ENCODE assay signal across 16 cellular contexts in genomic region chr6:89987140-89987539, GRCh38.
A peak's percentile ranks its signal among the peaks of the same experiment; 100 is the strongest.
DNase-seq lines count a peak whose midpoint lies in the region; ATAC-seq lines count a peak whose summit lies in the region.
"Had no signal": no experiment of that assay in that cellular context is flagged by ENCODE, and none has a peak within 500 bp of the region (broad histone marks: within the 10 kb centered on the region; RNA-seq: fewer than 3 reads in every experiment).

No MANE protein-coding gene starts in this region.

- H3K4me1 ChIP-seq in mesodermal cell (ENCODE audit: control insufficient read depth, insufficient read depth, low read length, poor library complexity, severe bottlenecking): peaks cover 12% of the 10 kb centered on the region
- H3K4me1 ChIP-seq: pancreas had no signal

- peak overlapping the region; percentile 92 for H3K27ac Mint-ChIP-seq in activated T-cell treated with anti-CD3 and anti-CD28 coated beads, Interleukin-2, amount 50 U/mL, for 72 hours
- H3K27ac Mint-ChIP-seq in stimulated activated naive CD8-positive, alpha-beta T cell treated with anti-CD3 and anti-CD28 coated beads, Interleukin-15, amount 100 ng/mL, for 72 hours: peak overlapping the region; percentile 43 to 83
- H3K27ac Mint-ChIP-seq: GM23338 had no signal

- ATAC-seq in activated T-cell treated with anti-CD3 and anti-CD28 coated beads, Interleukin-2, amount 50 U/mL, for 72 hours (replicated peaks in 1 of 2): peak; percentile 75 to 85
- ATAC-seq in stimulated activated naive CD8-positive, alpha-beta T cell treated with anti-CD3 and anti-CD28 coated beads, Interleukin-15, amount 100 ng/mL, for 72 hours: peak; percentile 81
- ATAC-seq in HG02884 (IDR thresholded peaks at IDR 0.05; ENCODE audit: unreplicated experiment) (no peak), GM18873 (IDR thresholded peaks at IDR 0.05; ENCODE audit: low FRiP score, unreplicated experiment) (no peak)
- ATAC-seq: GM23338, left lobe of liver, sciatic nerve had no signal

- no peaks in the 10 kb centered on the region for H3K27me3 Mint-ChIP-seq in activated T-cell treated with anti-CD3 and anti-CD28 coated beads, Interleukin-2, amount 50 U/mL, for 72 hours (ENCODE audit: low read depth)
- H3K27me3 Mint-ChIP-seq in stimulated activated naive CD8-positive, alpha-beta T cell treated with anti-CD3 and anti-CD28 coated beads, Interleukin-15, amount 100 ng/mL, for 72 hours: no peaks in the 10 kb centered on the region

- H3K4me1 Mint-ChIP-seq in activated T-cell treated with anti-CD3 and anti-CD28 coated beads, Interleukin-2, amount 50 U/mL, for 72 hours (ENCODE audit: low read depth): peaks cover 91% of the 10 kb centered on the region
- peaks cover 88% of the 10 kb centered on the region for H3K4me1 Mint-ChIP-seq in stimulated activated naive CD8-positive, alpha-beta T cell treated with anti-CD3 and anti-CD28 coated beads, Interleukin-15, amount 100 ng/mL, for 72 hours

- no peaks in the 10 kb centered on the region for H3K9me3 Mint-ChIP-seq in activated T-cell treated with anti-CD3 and anti-CD28 coated beads, Interleukin-2, amount 50 U/mL, for 72 hours
- H3K9me3 Mint-ChIP-seq in stimulated activated naive CD8-positive, alpha-beta T cell treated with anti-CD3 and anti-CD28 coated beads, Interleukin-15, amount 100 ng/mL, for 72 hours: no peaks in the 10 kb centered on the region
- H3K9me3 Mint-ChIP-seq: GM23338 had no signal

- no peaks in the 10 kb centered on the region for H3K36me3 ChIP-seq in mesodermal cell (ENCODE audit: control insufficient read depth, insufficient read depth, low read length)
- H3K36me3 ChIP-seq: pancreas, thoracic aorta had no signal

- peak overlapping the region; percentile 95 for H3K27ac ChIP-seq in mesodermal cell (ENCODE audit: low read depth, low read length, severe bottlenecking)
- H3K27ac ChIP-seq: thoracic aorta had no signal

- H3K4me3 ChIP-seq in mesodermal cell (ENCODE audit: extremely low read depth, insufficient read depth, low read length, poor library complexity, severe bottlenecking): no peak overlapping the region
- H3K4me3 ChIP-seq: GM23338, pancreas, thoracic aorta had no signal

- H3K9me3 ChIP-seq in mesodermal cell (ENCODE audit: control insufficient read depth, low read length): no peaks in the 10 kb centered on the region
- H3K9me3 ChIP-seq: pancreas, thoracic aorta had no signal

- peak overlapping the region; percentile 16 to 34 for H3K4me3 Mint-ChIP-seq in activated T-cell treated with anti-CD3 and anti-CD28 coated beads, Interleukin-2, amount 50 U/mL, for 72 hours
- H3K4me3 Mint-ChIP-seq in stimulated activated naive CD8-positive, alpha-beta T cell treated with anti-CD3 and anti-CD28 coated beads, Interleukin-15, amount 100 ng/mL, for 72 hours: peak overlapping the region; percentile 0 to 3
- H3K4me3 Mint-ChIP-seq: GM23338 had no signal

- H3K36me3 Mint-ChIP-seq in activated T-cell treated with anti-CD3 and anti-CD28 coated beads, Interleukin-2, amount 50 U/mL, for 72 hours (ENCODE audit: insufficient read depth in 2 of 2): peaks cover 6 to 28% of the 10 kb centered on the region in 2 donors

- WGBS in mesodermal cell (ENCODE audit: insufficient coverage in 2 of 2), 2 experiments: 93 to 94% methylated on average over 2 to 3 of the region's 3 CpGs

- DNase-seq in stimulated activated CD4-positive, alpha-beta T cell treated with anti-CD3 and anti-CD28 coated beads, Interleukin-15, amount 100 ng/mL, for 24 hours: peak; percentile 48
- DNase-seq in stimulated activated CD4-positive, alpha-beta T cell treated with anti-CD3 and anti-CD28 coated beads, Interleukin-4, amount 100 ng/mL, for 24 hours: no peak
- no peak for DNase-seq in activated T-cell treated with anti-CD3 and anti-CD28 coated beads, Interleukin-2, amount 50 U/mL, for 72 hours
- no peak for DNase-seq in stimulated activated naive CD8-positive, alpha-beta T cell treated with anti-CD3 and anti-CD28 coated beads, Interleukin-15, amount 100 ng/mL, for 72 hours
- no peak for DNase-seq in DMS53 treated with DMSO at 0.1 percent for 48 hours (lab: John Stamatoyannopoulos, UW; ENCODE audit: unreplicated experiment)
- DNase-seq: anterior cingulate cortex; MM.1S; pancreas; stimulated activated CD4-positive, alpha-beta T cell treated with anti-CD3 and anti-CD28 coated beads, Interleukin-2, amount 100 ng/mL, for 48 hours had no signal

Comparison
In these comparisons a context has a peak if more than half of its experiments do, and no peak if none do; other contexts are left out.
1. ATAC-seq: peak in activated T-cell treated with anti-CD3 and anti-CD28 coated beads, Interleukin-2, amount 50 U/mL, for 72 hours (2 of 2) and stimulated activated naive CD8-positive, alpha-beta T cell treated with anti-CD3 and anti-CD28 coated beads, Interleukin-15, amount 100 ng/mL, for 72 hours (single experiment); none in HG02884 (single experiment) and GM18873 (single experiment).